9 cellular contexts compared by ENCODE assay signal in the genomic region with DNA sequence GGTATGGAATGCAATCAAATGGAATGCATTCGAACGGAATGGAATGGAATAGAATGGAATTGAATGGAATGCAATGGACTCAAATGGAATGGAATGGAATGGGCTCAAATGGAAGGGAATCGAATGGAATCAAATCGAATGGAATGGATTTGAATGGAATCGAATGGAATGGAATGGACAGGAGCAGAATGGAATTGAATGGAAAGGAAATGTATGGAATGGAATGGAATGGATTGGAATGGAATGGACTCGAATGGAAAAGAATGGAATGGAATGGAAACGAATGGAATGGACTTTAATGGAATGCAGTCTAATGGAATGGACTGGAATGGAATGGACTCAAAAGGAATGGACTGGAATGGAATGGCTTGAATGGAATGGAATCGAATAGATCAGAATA. TPM values are rescaled to one million over a fixed set of nuclear protein-coding genes. Genes with fewer than 3 reads are reported as not detected.
"Had no signal": no experiment of that assay in that cellular context is flagged by ENCODE, and none has a peak within 500 bp of the region (broad histone marks: within the 10 kb centered on the region; RNA-seq: fewer than 3 reads in every experiment).

No MANE protein-coding gene starts in this region.

- H3K27me3 Mint-ChIP-seq: IgD-negative memory B cell had no signal

- H3K9ac ChIP-seq: KMS-11 had no signal

- ATAC-seq: K562 had no signal

- H3K4me3 Mint-ChIP-seq: IgD-negative memory B cell had no signal

- H3K4me3 ChIP-seq: K562 had no signal

- H3K36me3 Mint-ChIP-seq: IgD-negative memory B cell had no signal

- H3K4me1 Mint-ChIP-seq: IgD-negative memory B cell had no signal

- DNase-seq: KBM-7, KG1 had no signal

- H3K27ac ChIP-seq: HL-60, KMS-11 had no signal

- H3K9me3 Mint-ChIP-seq: IgD-negative memory B cell had no signal

- FAIRE-seq: HTR-8/SVneo, K562 had no signal

- H3K27ac Mint-ChIP-seq: IgD-negative memory B cell had no signal

- H3K4me2 ChIP-seq: KMS-11 had no signal

RNA-seq across cellular contexts. Expression of a gene that starts 18.3 kb away (rescaled TPM):
- total RNA-seq: HT-29, HT1080, K562 had no signal
- polyA plus RNA-seq: IgD-negative memory B cell, K562 had no signal
